ENCODE assay signal across 10 cellular contexts in the genomic region with DNA sequence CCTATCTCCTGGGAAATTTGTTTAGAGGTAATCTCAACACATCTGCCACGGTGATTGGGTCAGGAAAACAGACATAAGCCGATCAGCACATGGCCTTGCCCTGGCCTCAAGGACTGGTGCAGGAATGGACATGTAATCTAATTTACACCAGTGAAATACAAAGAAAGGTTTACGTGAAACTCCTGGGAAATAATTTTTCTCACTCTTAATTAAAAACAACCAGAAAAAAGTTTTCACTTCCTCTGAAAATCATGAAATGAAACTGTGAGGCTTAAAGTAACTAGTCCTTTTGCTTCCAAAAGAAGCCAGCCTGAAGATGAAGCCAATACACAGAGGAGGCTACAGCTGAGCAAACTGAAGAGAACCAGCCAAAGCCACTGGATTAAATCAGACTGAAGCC.
A peak's percentile ranks its signal among the peaks of the same experiment; 100 is the strongest.
DNase-seq lines count a peak whose midpoint lies in the region; ATAC-seq and TF ChIP-seq lines count a peak whose summit lies in the region.
"Had no signal": no experiment of that assay in that cellular context is flagged by ENCODE, and none has a peak within 500 bp of the region (broad histone marks: within the 10 kb centered on the region; RNA-seq: fewer than 3 reads in every experiment).

No MANE protein-coding gene starts in this region.

- H3K4me3 Mint-ChIP-seq in chondrocyte (ENCODE audit: unreplicated experiment), result no peak overlapping the region

- TF ChIP-seq CTCF in chondrocyte (IDR thresholded peaks at IDR 0.05), result no peak

- no peaks in the 10 kb centered on the region for H3K9me3 Mint-ChIP-seq in chondrocyte (ENCODE audit: low read depth)

- intact Hi-C loops in left colon (cut with DNase I, micrococcal nuclease), result no loop called here

- ATAC-seq in GM19372 (IDR thresholded peaks at IDR 0.05; ENCODE audit: low read depth, unreplicated experiment), result peak; percentile 94
- ATAC-seq in HG02973 (IDR thresholded peaks at IDR 0.05; ENCODE audit: unreplicated experiment), result peak; percentile 96
- ATAC-seq in left colon, result no peak
- no peak for ATAC-seq in left lobe of liver
- ATAC-seq: PC-3 had no signal

- H3K27ac Mint-ChIP-seq in chondrocyte (ENCODE audit: unreplicated experiment), result no peak overlapping the region

- peaks cover 40% of the 10 kb centered on the region for H3K27me3 Mint-ChIP-seq in chondrocyte (ENCODE audit: low read depth)

- H3K36me3 Mint-ChIP-seq in chondrocyte (ENCODE audit: low read depth), result no peaks in the 10 kb centered on the region

- DNase-seq in CD1c-positive myeloid dendritic cell (ENCODE audit: extremely low spot score), result peak; percentile 71
- peak; percentile 62 for DNase-seq in NOMO-1 treated with DMSO at 0.1 percent for 48 hours (lab: John Stamatoyannopoulos, UW; ENCODE audit: unreplicated experiment)
- no peak for DNase-seq in left colon
- DNase-seq in left lobe of liver (ENCODE audit: low spot score), result no peak
- no peak for DNase-seq in SHP77 treated with DMSO at 0.1 percent for 48 hours (lab: John Stamatoyannopoulos, UW)
- no peak for DNase-seq in chondrocyte (ENCODE audit: low spot score)
- DNase-seq: substantia nigra had no signal

- no peaks in the 10 kb centered on the region for H3K4me1 Mint-ChIP-seq in chondrocyte (ENCODE audit: low read depth)

Comparison
In these comparisons a context has a peak if more than half of its experiments do, and no peak if none do; other contexts are left out.
1. DNase-seq: peak in CD1c-positive myeloid dendritic cell (single experiment) and NOMO-1 treated with DMSO at 0.1 percent for 48 hours (single experiment); none in left colon (0 of 2), left lobe of liver (single experiment), SHP77 treated with DMSO at 0.1 percent for 48 hours (single experiment) and chondrocyte (single experiment).
2. ATAC-seq: peak in GM19372 (single experiment) and HG02973 (single experiment); none in left colon (single experiment) and left lobe of liver (single experiment).